In the genomic region with DNA sequence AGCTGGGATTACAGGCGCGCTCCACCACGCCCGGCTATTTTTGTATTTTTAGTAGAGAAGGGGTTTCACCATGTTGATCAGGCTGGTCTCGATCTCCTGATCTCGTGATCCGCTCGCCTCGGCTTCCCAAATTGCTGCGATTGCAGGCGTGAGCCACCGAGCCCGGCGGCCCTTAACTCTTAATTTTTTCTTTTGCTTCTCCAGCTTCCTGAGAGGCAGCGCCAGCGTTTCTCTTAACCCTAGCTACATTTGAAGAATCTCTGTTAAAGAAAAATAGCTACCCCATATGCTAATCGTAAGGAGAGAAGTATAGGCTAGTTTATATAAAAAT, we compare ENCODE assay signal across 1 cellular context.
TF ChIP-seq lines count a peak whose summit lies in the region.

No MANE protein-coding gene starts in this region.

TF ChIP-seq in H1, 55 proteins besides CTCF, POLR2A, EP300 and RAD21 (continued from another document):
- TF ChIP-seq USF2 (IDR thresholded peaks at IDR 0.05; ENCODE audit: low read length) (no peak), RBBP5 (IDR thresholded peaks at IDR 0.05; ENCODE audit: borderline replicate concordance, low read depth, low read length) (no peak), JUND (IDR thresholded peaks at IDR 0.05; ENCODE audit: low read length) (no peak), GABPA (IDR thresholded peaks at IDR 0.05; ENCODE audit: borderline replicate concordance, insufficient read depth, low read length) (no peak), SP1 (IDR thresholded peaks at IDR 0.05; ENCODE audit: low read depth, low read length) (no peak), CHD7 (IDR thresholded peaks at IDR 0.05; ENCODE audit: insufficient replicate concordance, low read length) (no peak), TAF1 (IDR thresholded peaks at IDR 0.05; ENCODE audit: low read depth, low read length) (no peak), MAFK (IDR thresholded peaks at IDR 0.05; ENCODE audit: low read depth, low read length) (no peak), TCF12 (IDR thresholded peaks at IDR 0.05; ENCODE audit: low read depth, low read length) (no peak), ZNF274 (IDR thresholded peaks at IDR 0.05; ENCODE audit: borderline replicate concordance, extremely low read depth, low read length) (no peak), NANOG (IDR thresholded peaks at IDR 0.05; ENCODE audit: insufficient read depth, low read depth, low read length, poor library complexity, severe bottlenecking) (no peak), CEBPB (IDR thresholded peaks at IDR 0.05; ENCODE audit: low read depth, low read length) (no peak), CBX8 (IDR thresholded peaks at IDR 0.05; ENCODE audit: borderline replicate concordance, low read depth, low read length) (no peak)
- TF ChIP-seq, protein P1, sequence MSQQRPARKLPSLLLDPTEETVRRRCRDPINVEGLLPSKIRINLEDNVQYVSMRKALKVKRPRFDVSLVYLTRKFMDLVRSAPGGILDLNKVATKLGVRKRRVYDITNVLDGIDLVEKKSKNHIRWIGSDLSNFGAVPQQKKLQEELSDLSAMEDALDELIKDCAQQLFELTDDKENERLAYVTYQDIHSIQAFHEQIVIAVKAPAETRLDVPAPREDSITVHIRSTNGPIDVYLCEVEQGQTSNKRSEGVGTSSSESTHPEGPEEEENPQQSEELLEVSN (IDR thresholded peaks at IDR 0.05) = no peak
- TF ChIP-seq, protein P2, sequence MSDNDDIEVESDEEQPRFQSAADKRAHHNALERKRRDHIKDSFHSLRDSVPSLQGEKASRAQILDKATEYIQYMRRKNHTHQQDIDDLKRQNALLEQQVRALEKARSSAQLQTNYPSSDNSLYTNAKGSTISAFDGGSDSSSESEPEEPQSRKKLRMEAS (IDR thresholded peaks at IDR 0.05) = no peak
